Comparison of ENCODE assay signal across 9 cellular contexts in the genomic region with DNA sequence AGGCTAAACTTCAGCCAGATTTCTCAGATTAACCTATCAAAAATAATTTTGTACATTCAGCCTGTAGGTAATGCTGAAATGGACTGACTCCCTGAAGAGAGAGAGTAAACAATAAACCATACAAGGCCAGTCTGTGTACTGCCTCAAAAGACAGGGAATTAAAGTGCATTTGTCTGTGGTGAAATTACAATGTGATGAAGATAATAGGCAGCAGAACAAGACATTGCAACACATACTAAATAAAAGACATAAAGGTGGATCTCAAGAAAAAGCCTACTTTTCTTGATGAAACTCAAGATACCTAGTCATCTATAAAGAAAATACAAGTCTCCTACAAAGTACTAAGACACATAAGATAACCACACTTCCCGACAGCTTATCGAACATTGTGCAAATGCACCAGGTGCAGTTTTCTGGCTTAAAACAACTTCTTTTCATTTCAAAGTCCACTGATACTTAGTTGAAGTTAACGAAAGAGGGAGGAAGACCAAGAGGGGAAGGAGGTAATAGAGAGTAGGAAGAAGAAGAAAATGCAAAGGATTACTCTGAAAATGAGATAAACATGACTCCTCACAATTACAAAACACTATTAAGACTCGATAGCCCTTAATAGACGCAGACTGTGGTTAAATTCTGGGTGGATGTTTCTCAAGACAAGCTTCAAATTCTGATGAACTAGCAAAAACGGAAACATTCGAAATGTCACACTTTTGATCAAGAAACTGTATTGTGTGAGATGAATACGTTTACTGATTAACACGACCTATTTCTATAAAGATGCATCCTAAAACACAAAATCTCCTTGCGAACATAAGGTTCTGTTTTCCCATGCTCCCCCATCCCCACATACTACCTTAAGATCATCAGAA. TPM values are rescaled to one million over a fixed set of nuclear protein-coding genes. Genes with fewer than 3 reads are reported as not detected.
DNase-seq lines count a peak whose midpoint lies in the region; ATAC-seq and TF ChIP-seq lines count a peak whose summit lies in the region.
"Had no signal": no experiment of that assay in that cellular context is flagged by ENCODE, and none has a peak within 500 bp of the region (broad histone marks: within the 10 kb centered on the region; RNA-seq: fewer than 3 reads in every experiment).

No MANE protein-coding gene starts in this region.

- intact Hi-C loops in activated CD4-positive, alpha-beta T cell treated with anti-CD3 and anti-CD28 coated beads for 36 hours (cut with DNase I, micrococcal nuclease), result loop anchor here (2.0 to 10.0 kb wide), 4 partner anchors 63 to 1303 kb away; partner anchors contain the start of genes CDC42 (in 1 of the 2) and SRRM1 (in 1 of the 2)

- H3K4me1 Mint-ChIP-seq in activated CD4-positive, alpha-beta T cell treated with anti-CD3 and anti-CD28 coated beads for 36 hours, result peaks cover 54% of the 10 kb centered on the region

- no peak for DNase-seq in activated CD4-positive, alpha-beta T cell treated with anti-CD3 and anti-CD28 coated beads for 36 hours
- DNase-seq in activated CD4-positive, alpha-beta T cell treated with anti-CD3 and anti-CD28 coated beads, Interleukin-2, amount 50 U/mL, for 4 hours, result no peak
- DNase-seq in WERI-Rb-1, result no peak
- no peak for DNase-seq in hepatocyte (ENCODE audit: low spot score)
- DNase-seq in stimulated activated naive CD4-positive, alpha-beta T cell (lab: John Stamatoyannopoulos, UW), result no peak
- DNase-seq in GM20000 (ENCODE audit: low spot score), result no peak
- DNase-seq: NCI-H2081 had no signal

- H3K9me3 ChIP-seq in WERI-Rb-1 (ENCODE audit: severe bottlenecking) (no peaks in the 10 kb centered on the region), hepatocyte (ENCODE audit: low read depth) (no peaks in the 10 kb centered on the region), stomach smooth muscle (ENCODE audit: control insufficient read depth in 2 of 2, low read length in 2 of 2) (no peaks in the 10 kb centered on the region)

- H3K4me1 ChIP-seq in hepatocyte (ENCODE audit: insufficient read depth), result peaks cover 33% of the 10 kb centered on the region
- peaks cover 18% of the 10 kb centered on the region for H3K4me1 ChIP-seq in stomach smooth muscle (ENCODE audit: control insufficient read depth, insufficient read depth, low read length)

- H3K27ac ChIP-seq in WERI-Rb-1 (peak overlapping the region; percentile 100), hepatocyte (peak overlapping the region; percentile 97), stomach smooth muscle (ENCODE audit: low read length) (no peak overlapping the region)

- no peak overlapping the region for H2AFZ ChIP-seq in hepatocyte

- peaks cover 45% of the 10 kb centered on the region for H3K36me3 Mint-ChIP-seq in activated CD4-positive, alpha-beta T cell treated with anti-CD3 and anti-CD28 coated beads for 36 hours (ENCODE audit: low read depth)

- no peak for ATAC-seq in activated CD4-positive, alpha-beta T cell treated with anti-CD3 and anti-CD28 coated beads for 36 hours
- no peak for ATAC-seq in GM21360 (IDR thresholded peaks at IDR 0.05; ENCODE audit: unreplicated experiment)

- no peaks in the 10 kb centered on the region for H3K9me3 Mint-ChIP-seq in activated CD4-positive, alpha-beta T cell treated with anti-CD3 and anti-CD28 coated beads for 36 hours (ENCODE audit: low read depth)

- TF ChIP-seq CTCF in WERI-Rb-1 (IDR thresholded peaks at IDR 0.05; ENCODE audit: low read depth, low read length) (no peak), hepatocyte (IDR thresholded peaks at IDR 0.05; ENCODE audit: poor library complexity) (no peak), GM20000 (IDR thresholded peaks at IDR 0.05; ENCODE audit: extremely low read depth, missing control alignments) (no peak)

- H3K9ac ChIP-seq in stomach smooth muscle (ENCODE audit: low read length in 2 of 2), result peak overlapping the region in 1 of 2 donors; percentile 94

- no peaks in the 10 kb centered on the region for H3K9me2 ChIP-seq in hepatocyte (replicated peaks; ENCODE audit: insufficient read depth)

- CTCF ChIA-PET in activated CD4-positive, alpha-beta T cell treated with anti-CD3 and anti-CD28 coated beads for 36 hours (lab: Charles Lee), result interaction anchor here (0.5 to 3.9 kb wide), 5 partner anchors 13 to 401 kb away, joined by 3 to 19 read pairs (median 3); partner anchors contain the start of gene ELOA

- H3K4me3 ChIP-seq in WERI-Rb-1 (ENCODE audit: low read depth, low read length) (peak overlapping the region; percentile 99), hepatocyte (peak overlapping the region; percentile 80), stomach smooth muscle (ENCODE audit: low read length in 2 of 2) (peak overlapping the region; percentile 86 to 88)

- WGBS in hepatocyte (ENCODE audit: low lambda C conversion rate, missing lambda C conversion rate), result 15% methylated on average over 10 of the region's 10 CpGs

- H4K20me1 ChIP-seq in hepatocyte (ENCODE audit: insufficient read depth, poor library complexity, severe bottlenecking), result peaks cover 65% of the 10 kb centered on the region

- no peaks in the 10 kb centered on the region for H3K27me3 Mint-ChIP-seq in activated CD4-positive, alpha-beta T cell treated with anti-CD3 and anti-CD28 coated beads for 36 hours

- H3K27ac Mint-ChIP-seq in activated CD4-positive, alpha-beta T cell treated with anti-CD3 and anti-CD28 coated beads for 36 hours, result peak overlapping the region; percentile 83

- POLR2A ChIA-PET in activated CD4-positive, alpha-beta T cell treated with anti-CD3 and anti-CD28 coated beads for 36 hours (lab: Charles Lee), result interaction anchor here (0.5 to 2.0 kb wide), 3 partner anchors 17 to 279 kb away, joined by 3 to 8 read pairs (median 5); no protein-coding TSS in a partner anchor

- H3K4me2 ChIP-seq in hepatocyte, result peak overlapping the region; percentile 88

- H3K36me3 ChIP-seq in WERI-Rb-1 (peaks cover 51% of the 10 kb centered on the region), hepatocyte (replicated peaks; ENCODE audit: insufficient read depth, low read depth) (no peaks in the 10 kb centered on the region), stomach smooth muscle (ENCODE audit: control insufficient read depth in 2 of 2, insufficient read depth in 2 of 2, low read length in 2 of 2) (peaks cover 0 to 6% of the 10 kb centered on the region in 2 donors)

- H3K4me3 Mint-ChIP-seq in activated CD4-positive, alpha-beta T cell treated with anti-CD3 and anti-CD28 coated beads for 36 hours, result peak overlapping the region; percentile 85

- peaks cover 69% of the 10 kb centered on the region for H3K79me2 ChIP-seq in hepatocyte

- H3K27me3 ChIP-seq in WERI-Rb-1 (ENCODE audit: insufficient read depth, low read depth, severe bottlenecking) (no peaks in the 10 kb centered on the region), hepatocyte (no peaks in the 10 kb centered on the region), stomach smooth muscle (ENCODE audit: control insufficient read depth in 1 of 2, insufficient read depth in 2 of 2, low read length in 2 of 2) (no peaks in the 10 kb centered on the region)

RNA-seq across cellular contexts. Expression of gene HNRNPR, which starts 2.0 kb away (rescaled TPM):
- 100 to 1,000 TPM; 190 to 210 TPM for total RNA-seq in activated CD4-positive, alpha-beta T cell treated with anti-CD3 and anti-CD28 coated beads for 36 hours
- total RNA-seq in hepatocyte, result 104 and 106 TPM in 2 replicates
- 105 and 112 TPM in 2 replicates for polyA plus RNA-seq in hepatocyte

RNA-seq across cellular contexts. Expression of gene ZNF436, which starts 27.6 kb away (rescaled TPM):
- total RNA-seq in activated CD4-positive, alpha-beta T cell treated with anti-CD3 and anti-CD28 coated beads for 36 hours, result 1 to 10 TPM; 5.2 to 6.1 TPM
- total RNA-seq in hepatocyte, result 15.5 and 17.1 TPM in 2 replicates
- 4.4 and 7.5 TPM in 2 replicates for polyA plus RNA-seq in hepatocyte
